In the genomic region with DNA sequence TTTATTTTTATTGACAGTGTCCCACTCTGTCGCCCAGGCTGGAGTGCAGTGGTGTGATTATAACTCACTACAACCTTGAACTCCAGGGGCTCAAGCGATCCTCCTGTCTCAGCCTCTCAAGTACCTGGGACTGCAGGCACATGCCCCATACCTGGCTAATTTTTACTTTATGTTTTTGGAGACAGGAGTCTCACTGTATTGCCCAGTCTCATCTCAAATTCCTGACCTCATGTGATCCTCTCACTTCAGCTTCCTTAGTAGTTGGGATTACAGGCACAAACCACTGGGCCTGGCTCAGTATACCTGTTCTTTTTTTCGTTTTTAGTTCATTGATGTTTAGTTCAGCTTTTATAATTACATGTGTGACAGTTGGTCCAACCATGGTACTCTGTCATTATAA, we compare ENCODE assay signal across 33 cellular contexts. TPM values are rescaled to one million over a fixed set of nuclear protein-coding genes. Genes with fewer than 3 reads are reported as not detected.
"Had no signal": no experiment of that assay in that cellular context is flagged by ENCODE, and none has a peak within 500 bp of the region (broad histone marks: within the 10 kb centered on the region; RNA-seq: fewer than 3 reads in every experiment).

No MANE protein-coding gene starts in this region.

- H2AFZ ChIP-seq: neural progenitor cell, parathyroid adenoma had no signal

- H3K27me3 Mint-ChIP-seq: progenitor cell of endocrine pancreas; stimulated activated naive B cell treated with anti-CD40 and anti-IgM and Interleukin-4, amounts not matched to agents 10 μg/mL and 1 μg/mL and 100 μg/mL, for 72 hours; stimulated activated naive CD8-positive, alpha-beta T cell treated with anti-CD3 and anti-CD28 coated beads, Interleukin-15, Interleukin-2, amounts not matched to agents 100 ng/mL and 50 ng/mL, for 24 hours had no signal

- H3K4me1 ChIP-seq: psoas muscle, spleen, stomach, tibial nerve, upper lobe of left lung, vagina had no signal

- H3K4me2 ChIP-seq: neural progenitor cell, smooth muscle cell had no signal

- H3K27ac ChIP-seq: neural progenitor cell, ovary, parathyroid adenoma, psoas muscle, skin epidermis, spleen, stomach, thoracic aorta, thyroid gland, tibial nerve, upper lobe of left lung, vagina had no signal

- H3K4me1 Mint-ChIP-seq: natural killer cell, nephron, neural progenitor cell had no signal

- DNase-seq: natural killer cell; occipital lobe; ovary; posterior cingulate gyrus; psoas muscle; right cardiac atrium; spleen; stimulated activated CD4-positive, alpha-beta T cell treated with anti-CD3 and anti-CD28 coated beads, Interleukin-12 subunit alpha, Interleukin-12 subunit beta, amount 100 ng/mL, for 4 hours; stimulated activated CD4-positive, alpha-beta T cell treated with anti-CD3 and anti-CD28 coated beads, Interleukin-1b, Interleukin-23, amount 100 ng/mL, for 48 hours; stimulated activated CD4-positive, alpha-beta T cell treated with anti-CD3 and anti-CD28 coated beads, Interleukin-4, amount 100 ng/mL, for 1 hour; stimulated activated CD4-positive, alpha-beta T cell treated with anti-CD3 and anti-CD28 coated beads, Interleukin-4, amount 100 ng/mL, for 4 hours; stimulated activated CD8-positive, alpha-beta memory T cell treated with anti-CD3 and anti-CD28 coated beads, Interleukin-4, amount 100 ng/mL, for 48 hours; stimulated activated naive B cell treated with anti-CD40 and anti-IgM and Interleukin-4, amounts not matched to agents 10 μg/mL and 1 μg/mL and 100 μg/mL, for 72 hours; stimulated activated naive CD4-positive, alpha-beta T cell treated with Interleukin-2 at 50 U/mL for 16 hours; stomach; thyroid gland; trophoblast cell; upper lobe of left lung had no signal

- H3K9me3 ChIP-seq: ovary, psoas muscle, spleen, stomach, thoracic aorta, thyroid gland, tibial nerve, upper lobe of left lung, vagina had no signal

- H3K36me3 ChIP-seq: ovary had no signal

- H3K27ac Mint-ChIP-seq: natural killer cell; nephron; progenitor cell of endocrine pancreas; stimulated activated naive B cell treated with anti-CD40 and anti-IgM and Interleukin-4, amounts not matched to agents 10 μg/mL and 1 μg/mL and 100 μg/mL, for 72 hours; stimulated activated naive CD8-positive, alpha-beta T cell treated with anti-CD3 and anti-CD28 coated beads, Interleukin-15, Interleukin-2, amounts not matched to agents 100 ng/mL and 50 ng/mL, for 24 hours had no signal

- FAIRE-seq: urothelium cell line had no signal

- H3K9ac ChIP-seq: neural progenitor cell, parathyroid adenoma had no signal

- ATAC-seq: natural killer cell; psoas muscle; right cardiac atrium; sciatic nerve; stimulated activated naive B cell treated with anti-CD40 and anti-IgM and Interleukin-4, amounts not matched to agents 10 μg/mL and 1 μg/mL and 100 μg/mL, for 72 hours had no signal

- H3K27me3 ChIP-seq: neural progenitor cell, ovary, spleen, stomach, thyroid gland, tibial nerve, upper lobe of left lung, vagina had no signal

- H3K4me3 ChIP-seq: neural progenitor cell, ovary, psoas muscle, skin epidermis, smooth muscle cell, spleen, stomach, thoracic aorta, thyroid gland, tibial nerve, upper lobe of left lung, vagina had no signal

- H3K9me3 Mint-ChIP-seq: natural killer cell; nephron; neural progenitor cell; stimulated activated naive B cell treated with anti-CD40 and anti-IgM and Interleukin-4, amounts not matched to agents 10 μg/mL and 1 μg/mL and 100 μg/mL, for 72 hours; stimulated activated naive CD8-positive, alpha-beta T cell treated with anti-CD3 and anti-CD28 coated beads, Interleukin-15, Interleukin-2, amounts not matched to agents 100 ng/mL and 50 ng/mL, for 24 hours had no signal

- H3K4me3 Mint-ChIP-seq: natural killer cell; nephron; neural progenitor cell; stimulated activated naive B cell treated with anti-CD40 and anti-IgM and Interleukin-4, amounts not matched to agents 10 μg/mL and 1 μg/mL and 100 μg/mL, for 72 hours; stimulated activated naive CD8-positive, alpha-beta T cell treated with anti-CD3 and anti-CD28 coated beads, Interleukin-15, Interleukin-2, amounts not matched to agents 100 ng/mL and 50 ng/mL, for 24 hours had no signal

RNA-seq across cellular contexts. Expression of a gene that starts 40.1 kb away (rescaled TPM):
- total RNA-seq: vagina had no signal

RNA-seq across cellular contexts. Expression of a gene that starts 53.6 kb away (rescaled TPM):
- total RNA-seq: natural killer cell, osteoblast, psoas muscle, right cardiac atrium, sciatic nerve, smooth muscle cell, spleen, subcutaneous adipose tissue, thoracic aorta, tibial nerve, upper lobe of left lung, vagina had no signal
- polyA plus RNA-seq: neural cell, ovary, right cardiac atrium, smooth muscle cell had no signal
